Comparison of ENCODE assay signal across 7 cellular contexts in genomic region chr6:83068628-83069027, GRCh38. TPM values are rescaled to one million over a fixed set of nuclear protein-coding genes. Genes with fewer than 3 reads are reported as not detected.
A peak's percentile ranks its signal among the peaks of the same experiment; 100 is the strongest.
DNase-seq lines count a peak whose midpoint lies in the region; ATAC-seq and TF ChIP-seq lines count a peak whose summit lies in the region.

No MANE protein-coding gene starts in this region.

- peaks cover 53% of the 10 kb centered on the region for H3K4me1 Mint-ChIP-seq in HFFc6 (ENCODE audit: low read depth)
- peaks cover 37% of the 10 kb centered on the region for H3K4me1 Mint-ChIP-seq in stimulated activated memory B cell treated with anti-CD40 and anti-IgM and Interleukin-4, amounts not matched to agents 10 μg/mL and 1 μg/mL and 100 μg/mL, for 72 hours

- ATAC-seq in right cardiac atrium: no peak
- ATAC-seq in stimulated activated memory B cell treated with anti-CD40 and anti-IgM and Interleukin-4, amounts not matched to agents 10 μg/mL and 1 μg/mL and 100 μg/mL, for 72 hours: no peak
- ATAC-seq in HG03025 (IDR thresholded peaks at IDR 0.05; ENCODE audit: low FRiP score, unreplicated experiment): no peak
- ATAC-seq in HG02798 (IDR thresholded peaks at IDR 0.05; ENCODE audit: poor library complexity, unreplicated experiment): no peak

- H3K27me3 Mint-ChIP-seq in HFFc6 (ENCODE audit: insufficient read depth): no peaks in the 10 kb centered on the region
- H3K27me3 Mint-ChIP-seq in stimulated activated memory B cell treated with anti-CD40 and anti-IgM and Interleukin-4, amounts not matched to agents 10 μg/mL and 1 μg/mL and 100 μg/mL, for 72 hours: no peaks in the 10 kb centered on the region

- H3K4me3 Mint-ChIP-seq in HFFc6: peak overlapping the region; percentile 94
- peak overlapping the region; percentile 87 for H3K4me3 Mint-ChIP-seq in stimulated activated memory B cell treated with anti-CD40 and anti-IgM and Interleukin-4, amounts not matched to agents 10 μg/mL and 1 μg/mL and 100 μg/mL, for 72 hours

- no peaks in the 10 kb centered on the region for H3K9me3 ChIP-seq in right cardiac atrium (ENCODE audit: control insufficient read depth, low read length)

- no peak for DNase-seq in HFFc6
- DNase-seq in right cardiac atrium: no peak
- DNase-seq in effector CD8-positive, alpha-beta T cell (lab: John Stamatoyannopoulos, UW): no peak

- no peak for TF ChIP-seq CTCF in HFFc6 (IDR thresholded peaks at IDR 0.05)
- no peak for TF ChIP-seq CTCF in WI38 (IDR thresholded peaks at IDR 0.05; ENCODE audit: low read depth, low read length)

- H3K9me3 Mint-ChIP-seq in HFFc6: no peaks in the 10 kb centered on the region
- H3K9me3 Mint-ChIP-seq in stimulated activated memory B cell treated with anti-CD40 and anti-IgM and Interleukin-4, amounts not matched to agents 10 μg/mL and 1 μg/mL and 100 μg/mL, for 72 hours: no peaks in the 10 kb centered on the region

- no peaks in the 10 kb centered on the region for H3K36me3 Mint-ChIP-seq in HFFc6 (ENCODE audit: low read depth)
- H3K36me3 Mint-ChIP-seq in stimulated activated memory B cell treated with anti-CD40 and anti-IgM and Interleukin-4, amounts not matched to agents 10 μg/mL and 1 μg/mL and 100 μg/mL, for 72 hours: no peaks in the 10 kb centered on the region

- H3K4me3 ChIP-seq in WI38 (ENCODE audit: low read depth, low read length) (peak overlapping the region; percentile 90), right cardiac atrium (ENCODE audit: low read length) (peak overlapping the region; percentile 81)

- no peak overlapping the region for H3K27ac ChIP-seq in right cardiac atrium (ENCODE audit: low read length)

- no peaks in the 10 kb centered on the region for H3K27me3 ChIP-seq in right cardiac atrium (ENCODE audit: control insufficient read depth, insufficient read depth)

- H3K27ac Mint-ChIP-seq in HFFc6: peak overlapping the region; percentile 71
- H3K27ac Mint-ChIP-seq in stimulated activated memory B cell treated with anti-CD40 and anti-IgM and Interleukin-4, amounts not matched to agents 10 μg/mL and 1 μg/mL and 100 μg/mL, for 72 hours: peak overlapping the region; percentile 90

- intact Hi-C loops in right cardiac atrium (cut with DNase I): loop anchor here in 2 of 4 donors (5.0 to 10.0 kb wide), 3 partner anchors 149 to 446 kb away; partner anchors contain the start of gene PRSS35 (in 2 of the 2)

- peaks cover 2% of the 10 kb centered on the region for H3K4me1 ChIP-seq in right cardiac atrium (ENCODE audit: control insufficient read depth, insufficient read depth, low read length)

- WGBS in right cardiac atrium: 34% methylated on average over 6 of the region's 6 CpGs

RNA-seq across cellular contexts. Expression of gene DOP1A, which starts 1.2 kb away (rescaled TPM):
- total RNA-seq in HFFc6 (2021; fragmentation: NEBNext Ultra II Directional; extraction: Animal tissue kit (Norgen Biotek cat#: 25700)): 10 to 100 TPM in 5 of 6 experiments, 1 to 10 TPM in 1; 9.5 to 15.4 (median 13.2) TPM
- 10 to 100 TPM; 19.1 to 19.9 (median 19.5) TPM for total RNA-seq in right cardiac atrium
- 6.5 TPM for polyA plus RNA-seq in right cardiac atrium

RNA-seq across cellular contexts. Expression of gene UBE3D, which starts 3.0 kb away (rescaled TPM):
- total RNA-seq in HFFc6 (2021; fragmentation: NEBNext Ultra II Directional; extraction: Animal tissue kit (Norgen Biotek cat#: 25700)): 1 to 10 TPM; 2.7 to 7.0 (median 3.8) TPM
- total RNA-seq in right cardiac atrium: 1 to 10 TPM; 2.8 to 4.1 (median 3.8) TPM
- polyA plus RNA-seq in right cardiac atrium: 2.3 TPM
